ENCODE assay signal across 20 cellular contexts in the genomic region with DNA sequence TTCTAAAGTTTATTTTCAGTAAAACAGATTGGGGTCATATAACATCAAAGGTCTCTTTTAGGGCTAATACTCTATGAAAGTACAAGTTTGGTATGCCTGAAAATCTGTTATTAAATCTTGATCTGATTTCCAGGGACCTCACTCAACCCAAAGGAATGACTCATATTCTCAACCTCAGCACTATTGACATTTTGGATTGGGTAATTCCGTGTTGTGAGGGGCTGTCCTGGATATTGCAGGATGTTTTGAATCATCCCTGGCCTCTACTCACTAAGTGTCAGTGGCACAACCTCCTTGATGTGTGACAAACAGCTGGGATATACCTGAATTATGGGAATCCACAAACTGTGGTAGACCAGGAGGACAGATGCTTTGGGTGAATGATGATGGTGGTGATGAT. TPM values are rescaled to one million over a fixed set of nuclear protein-coding genes. Genes with fewer than 3 reads are reported as not detected.
DNase-seq lines count a peak whose midpoint lies in the region; ATAC-seq and TF ChIP-seq lines count a peak whose summit lies in the region.
"Had no signal": no experiment of that assay in that cellular context is flagged by ENCODE, and none has a peak within 500 bp of the region (broad histone marks: within the 10 kb centered on the region; RNA-seq: fewer than 3 reads in every experiment).

No MANE protein-coding gene starts in this region.

- intact Hi-C loops in Calu3 (cut with micrococcal nuclease; ENCODE audit: unreplicated experiment) = loop anchor here (5.0 to 10.0 kb wide), 4 partner anchors 154 to 1067 kb away; no protein-coding TSS in a partner anchor

- H3K27me3 Mint-ChIP-seq in Calu3 (ENCODE audit: unreplicated experiment) = peaks cover 49% of the 10 kb centered on the region

- H3K9me3 ChIP-seq in smooth muscle cell (replicated peaks; ENCODE audit: low read depth) = no peaks in the 10 kb centered on the region

- H3K9me3 Mint-ChIP-seq in Calu3 (ENCODE audit: low read depth, unreplicated experiment) = no peaks in the 10 kb centered on the region

- WGBS in smooth muscle cell (ENCODE audit: low lambda C conversion rate) = 73% methylated on average over 1 of the region's 1 CpG

- no peak overlapping the region for H3K27ac Mint-ChIP-seq in Calu3 (ENCODE audit: unreplicated experiment)

- no TSS peak for BruUV-seq in Calu3 (replicated peaks; lab: Mats Ljungman, UMichigan)

- no peaks in the 10 kb centered on the region for H4K20me1 ChIP-seq in smooth muscle cell (ENCODE audit: low read depth)

- DNase-seq in LHCN-M2 (ENCODE audit: low read depth) = peak; percentile 21
- DNase-seq in epithelial cell of esophagus (ENCODE audit: low read depth) = peak; percentile 16
- peak; percentile 58 for DNase-seq in iris pigment epithelial cell (ENCODE audit: low read depth)
- DNase-seq in smooth muscle cell (lab: John Stamatoyannopoulos, UW; ENCODE audit: unreplicated experiment) = no peak
- no peak for DNase-seq in Calu3
- DNase-seq in superior temporal gyrus (ENCODE audit: extremely low spot score) = no peak
- DNase-seq: ACHN, AML-193, GDM1, KBM-7, NCI-H1417 treated with DMSO at 0.1 percent for 48 hours, NCI-H187 treated with DMSO at 0.1 percent for 48 hours, NCI-H2227 treated with DMSO at 0.1 percent for 48 hours, NCI-H510A treated with DMSO at 0.1 percent for 48 hours, NCI-H774, OCI-M1, Right ventricle myocardium superior had no signal

- no peaks in the 10 kb centered on the region for H3K36me3 Mint-ChIP-seq in Calu3 (ENCODE audit: insufficient read depth, unreplicated experiment)

- H3K4me2 ChIP-seq in smooth muscle cell = no peak overlapping the region

- no peak overlapping the region for H3K27ac ChIP-seq in smooth muscle cell (ENCODE audit: low read depth)
- H3K27ac ChIP-seq: C4-2B, SK-N-MC had no signal

- CTCF ChIA-PET in Calu3 (lab: Charles Lee) = no interaction called here

- H3K4me3 Mint-ChIP-seq in Calu3 (ENCODE audit: low read depth, unreplicated experiment) = no peak overlapping the region

- H3K9ac ChIP-seq in smooth muscle cell (ENCODE audit: low read depth) = no peak overlapping the region

- H2AFZ ChIP-seq in smooth muscle cell (ENCODE audit: low read depth) = no peak overlapping the region

- peaks cover 24% of the 10 kb centered on the region for H3K27me3 ChIP-seq in smooth muscle cell (ENCODE audit: low read depth)

- H3K79me2 ChIP-seq in smooth muscle cell (ENCODE audit: low read depth) = no peaks in the 10 kb centered on the region

- no peaks in the 10 kb centered on the region for H3F3A ChIP-seq in smooth muscle cell (ENCODE audit: low read depth)

- H3K36me3 ChIP-seq in smooth muscle cell (ENCODE audit: low read depth) = no peaks in the 10 kb centered on the region

- no peak for ATAC-seq in GM19463 (IDR thresholded peaks at IDR 0.05; ENCODE audit: unreplicated experiment)

- no peaks in the 10 kb centered on the region for H3K4me1 Mint-ChIP-seq in Calu3 (ENCODE audit: low read depth, unreplicated experiment)

- TF ChIP-seq CTCF in epithelial cell of esophagus (IDR thresholded peaks at IDR 0.05; ENCODE audit: insufficient read depth, low read depth, low read length, missing control alignments) (no peak), smooth muscle cell (IDR thresholded peaks at IDR 0.05; ENCODE audit: borderline replicate concordance, insufficient read depth, poor library complexity, severe bottlenecking) (peak; percentile 2), Calu3 (IDR thresholded peaks at IDR 0.05; ENCODE audit: unreplicated experiment) (no peak)

- H3K4me3 ChIP-seq in epithelial cell of esophagus (ENCODE audit: low read length) = no peak overlapping the region
- H3K4me3 ChIP-seq in smooth muscle cell = no peak overlapping the region
- H3K4me3 ChIP-seq: SK-N-MC had no signal

- H3K4me1 ChIP-seq in smooth muscle cell (ENCODE audit: low read depth) = peaks cover 8% of the 10 kb centered on the region

RNA-seq across cellular contexts. Expression of a gene that starts 51.5 kb away (rescaled TPM):
- 0.11 and 0.45 TPM in 2 replicates for total RNA-seq in LHCN-M2 (2014; rRNA removed)
- polyA plus RNA-seq in LHCN-M2 (2012) = 0.10 TPM
- 2.2 and 2.5 TPM in 2 replicates for total RNA-seq in smooth muscle cell
- polyA plus RNA-seq in smooth muscle cell = 1.7 and 2.4 TPM in 2 replicates
- 15.2 and 17.0 TPM in 2 replicates for total RNA-seq in Calu3 (2022)

Comparison
In these comparisons a context has a peak if more than half of its experiments do, and no peak if none do; other contexts are left out.
1. DNase-seq: peak in LHCN-M2 (single experiment), epithelial cell of esophagus (single experiment) and iris pigment epithelial cell (single experiment); none in smooth muscle cell (single experiment), Calu3 (single experiment) and superior temporal gyrus (single experiment).